In genomic region chr3:125968701-125969592, GRCh38 we compare ENCODE assay signal across 13 cellular contexts. TPM values are rescaled to one million over a fixed set of nuclear protein-coding genes. Genes with fewer than 3 reads are reported as not detected.
DNase-seq lines count a peak whose midpoint lies in the region; ATAC-seq and TF ChIP-seq lines count a peak whose summit lies in the region.
"Not testable (repeated sequence)": the region's sequence is repeated elsewhere in the genome, so short reads cannot be mapped to it uniquely, and the experiment has no call there.
"Had no signal": no experiment of that assay in that cellular context is flagged by ENCODE, and none has a peak within 500 bp of the region (broad histone marks: within the 10 kb centered on the region; RNA-seq: fewer than 3 reads in every experiment).

Gene ROPN1B (plus strand): TSS chr3:125969178. CDS start chr3:125972055, 2,877 bp downstream.

- H3K4me3 ChIP-seq in PC-3 (ENCODE audit: low read length); lower lobe of right lung; upper lobe of right lung: not testable (repeated sequence)

- not testable (repeated sequence) for H3K9ac ChIP-seq in PC-3 (ENCODE audit: low read length)

- peaks cover 12% of the 10 kb centered on the region for H3K27me3 Mint-ChIP-seq in activated CD4-positive, alpha-beta memory T cell treated with anti-CD3 and anti-CD28 coated beads for 36 hours
- H3K27me3 Mint-ChIP-seq in activated naive CD8-positive, alpha-beta T cell treated with anti-CD3 and anti-CD28 coated beads, Interleukin-2, amount 10 ng/mL, durations not matched to agents 7 days and 5 days = peaks cover 36% of the 10 kb centered on the region
- H3K27me3 Mint-ChIP-seq in glutamatergic neuron (ENCODE audit: unreplicated experiment) = not testable (repeated sequence)
- peaks cover 25% of the 10 kb centered on the region for H3K27me3 Mint-ChIP-seq in osteocyte (ENCODE audit: unreplicated experiment)

- not testable (repeated sequence) for H3K9me2 ChIP-seq in PC-3 (replicated peaks; ENCODE audit: low read length)

- H3K36me3 Mint-ChIP-seq in activated CD4-positive, alpha-beta memory T cell treated with anti-CD3 and anti-CD28 coated beads for 36 hours; activated naive CD8-positive, alpha-beta T cell treated with anti-CD3 and anti-CD28 coated beads, Interleukin-2, amount 10 ng/mL, durations not matched to agents 7 days and 5 days; glutamatergic neuron (ENCODE audit: unreplicated experiment); osteocyte (ENCODE audit: unreplicated experiment): not testable (repeated sequence)

- H3K27ac ChIP-seq in PC-3 (ENCODE audit: low read length); lower lobe of right lung; upper lobe of right lung: not testable (repeated sequence)

- not testable (repeated sequence) for H3K36me3 ChIP-seq in PC-3 (ENCODE audit: low read depth, low read length); lower lobe of right lung; upper lobe of right lung

- H3K4me1 Mint-ChIP-seq in activated CD4-positive, alpha-beta memory T cell treated with anti-CD3 and anti-CD28 coated beads for 36 hours (ENCODE audit: low read depth); activated naive CD8-positive, alpha-beta T cell treated with anti-CD3 and anti-CD28 coated beads, Interleukin-2, amount 10 ng/mL, durations not matched to agents 7 days and 5 days; glutamatergic neuron (ENCODE audit: low read depth, unreplicated experiment); osteocyte (ENCODE audit: unreplicated experiment): not testable (repeated sequence)

- H3K79me2 ChIP-seq in PC-3 (ENCODE audit: low read length) = not testable (repeated sequence)

- not testable (repeated sequence) for TF ChIP-seq CTCF in PC-3 (conservative IDR thresholded peaks at IDR 0.05; ENCODE audit: low read depth, low read length); glutamatergic neuron (IDR thresholded peaks at IDR 0.05; ENCODE audit: partially characterized antibody, unreplicated experiment); lower lobe of right lung (IDR thresholded peaks at IDR 0.05); osteocyte (IDR thresholded peaks at IDR 0.05); upper lobe of right lung (IDR thresholded peaks at IDR 0.05)

- H3K4me2 ChIP-seq in PC-3 (ENCODE audit: low read length) = not testable (repeated sequence)

- not testable (repeated sequence) for H3K9me3 Mint-ChIP-seq in activated CD4-positive, alpha-beta memory T cell treated with anti-CD3 and anti-CD28 coated beads for 36 hours; activated naive CD8-positive, alpha-beta T cell treated with anti-CD3 and anti-CD28 coated beads, Interleukin-2, amount 10 ng/mL, durations not matched to agents 7 days and 5 days; glutamatergic neuron (ENCODE audit: unreplicated experiment); osteocyte (ENCODE audit: unreplicated experiment)

- BruUV-seq in PC-3 (replicated peaks; lab: Mats Ljungman, UMichigan) = not testable (repeated sequence)

- H3K27me3 ChIP-seq in PC-3 (ENCODE audit: low read length) = not testable (repeated sequence)
- H3K27me3 ChIP-seq in lower lobe of right lung (ENCODE audit: low read depth) (peaks cover 20% of the 10 kb centered on the region), upper lobe of right lung (peaks cover 26% of the 10 kb centered on the region)

- intact Hi-C loops in PC-3 (cut with micrococcal nuclease); activated CD4-positive, alpha-beta memory T cell treated with anti-CD3 and anti-CD28 coated beads for 36 hours (cut with micrococcal nuclease); lower lobe of right lung (cut with DNase I); upper lobe of right lung (cut with DNase I): not testable (repeated sequence)

- H4K20me1 ChIP-seq in PC-3 (ENCODE audit: low read length) = not testable (repeated sequence)

- POLR2A ChIA-PET in PC-3 (lab: Charles Lee; ENCODE audit: unreplicated experiment); activated CD4-positive, alpha-beta memory T cell treated with anti-CD3 and anti-CD28 coated beads for 36 hours (lab: Charles Lee); activated naive CD8-positive, alpha-beta T cell treated with anti-CD3 and anti-CD28 coated beads, Interleukin-2, amount 10 ng/mL, durations not matched to agents 7 days and 5 days (lab: Charles Lee): not testable (repeated sequence)

- CTCF ChIA-PET in PC-3 (lab: Charles Lee); activated CD4-positive, alpha-beta memory T cell treated with anti-CD3 and anti-CD28 coated beads for 36 hours (lab: Charles Lee): not testable (repeated sequence)

- H3K4me3 Mint-ChIP-seq in activated CD4-positive, alpha-beta memory T cell treated with anti-CD3 and anti-CD28 coated beads for 36 hours = peak within 1 kb of the TSS; percentile 22
- peak within 1 kb of the TSS; percentile 46 for H3K4me3 Mint-ChIP-seq in activated naive CD8-positive, alpha-beta T cell treated with anti-CD3 and anti-CD28 coated beads, Interleukin-2, amount 10 ng/mL, durations not matched to agents 7 days and 5 days
- H3K4me3 Mint-ChIP-seq in glutamatergic neuron (ENCODE audit: unreplicated experiment) (peak within 1 kb of the TSS; percentile 47), osteocyte (ENCODE audit: unreplicated experiment) (peak within 1 kb of the TSS; percentile 31)

- ATAC-seq in GM18498 (IDR thresholded peaks at IDR 0.05; ENCODE audit: unreplicated experiment) (peak; percentile 54), PC-3 (peak; percentile 59), lower lobe of right lung (peak; percentile 88 to 94), upper lobe of right lung (peak; percentile 86)
- peak; percentile 74 for ATAC-seq in activated naive CD8-positive, alpha-beta T cell treated with anti-CD3 and anti-CD28 coated beads, Interleukin-2, amount 10 ng/mL, durations not matched to agents 7 days and 5 days (ENCODE audit: low read depth)

- DNase-seq in PC-3; activated CD4-positive, alpha-beta memory T cell treated with anti-CD3 and anti-CD28 coated beads for 36 hours; activated naive CD8-positive, alpha-beta T cell treated with anti-CD3 and anti-CD28 coated beads, Interleukin-2, amount 10 ng/mL, durations not matched to agents 7 days and 5 days; glutamatergic neuron; lower lobe of right lung; osteocyte (ENCODE audit: extremely low spot score, unreplicated experiment); upper lobe of right lung: not testable (repeated sequence)

- H3F3A ChIP-seq in PC-3 (ENCODE audit: low read length, unreplicated experiment) = not testable (repeated sequence)

- not testable (repeated sequence) for H3K4me1 ChIP-seq in PC-3 (ENCODE audit: insufficient read depth, low read length); lower lobe of right lung; upper lobe of right lung

- not testable (repeated sequence) for H3K27ac Mint-ChIP-seq in activated CD4-positive, alpha-beta memory T cell treated with anti-CD3 and anti-CD28 coated beads for 36 hours; activated naive CD8-positive, alpha-beta T cell treated with anti-CD3 and anti-CD28 coated beads, Interleukin-2, amount 10 ng/mL, durations not matched to agents 7 days and 5 days; glutamatergic neuron (ENCODE audit: unreplicated experiment); osteocyte (ENCODE audit: unreplicated experiment)

- H2AFZ ChIP-seq in PC-3 (ENCODE audit: low read length) = not testable (repeated sequence)

- not testable (repeated sequence) for H3K9me3 ChIP-seq in PC-3 (ENCODE audit: low read length); lower lobe of right lung; upper lobe of right lung

RNA-seq across cellular contexts. Expression of gene ROPN1B, which starts in this region (rescaled TPM):
- total RNA-seq in PC-3 (2014; rRNA removed) (0.18 TPM in 1 of 2 replicates, not detected in the other), glutamatergic neuron (ENCODE audit: unreplicated experiment) (not detected), lower lobe of right lung (0.50 TPM), osteocyte (not detected in 2 replicates), upper lobe of right lung (not detected)
- not detected for total RNA-seq in activated CD4-positive, alpha-beta memory T cell treated with anti-CD3 and anti-CD28 coated beads for 36 hours
- not detected for total RNA-seq in activated naive CD8-positive, alpha-beta T cell treated with anti-CD3 and anti-CD28 coated beads, Interleukin-2, amount 10 ng/mL, durations not matched to agents 7 days and 5 days
- total RNA-seq: endodermal cell, hepatocyte, mesenteric fat pad, SJSA1, transverse colon had no signal

Comparison
In these comparisons a context has a peak if more than half of its experiments do, and no peak if none do; other contexts are left out.
1. Peak in ATAC-seq in PC-3; RNA of the gene not detected or under 1 TPM.
2. Peak in ATAC-seq in activated naive CD8-positive, alpha-beta T cell treated with anti-CD3 and anti-CD28 coated beads, Interleukin-2, amount 10 ng/mL, durations not matched to agents 7 days and 5 days; RNA of the gene not detected or under 1 TPM.
3. Peak in ATAC-seq in lower lobe of right lung; RNA of the gene not detected or under 1 TPM.
4. Peak in ATAC-seq in upper lobe of right lung; RNA of the gene not detected or under 1 TPM.